ENCODE assay signal across 8 cellular contexts in genomic region chr11:75399344-75400109, GRCh38. TPM values are rescaled to one million over a fixed set of nuclear protein-coding genes. Genes with fewer than 3 reads are reported as not detected.
DNase-seq lines count a peak whose midpoint lies in the region; ATAC-seq and TF ChIP-seq lines count a peak whose summit lies in the region.

Gene RPS3, plus strand, starts transcription at chr11:75399518. Its CDS starts 30 bp downstream, at chr11:75399548.

- CTCF ChIA-PET in OCI-LY7 (lab: Charles Lee; ENCODE audit: unreplicated experiment) = interaction anchor here (0.6 kb wide), 1 partner anchor 77 kb away, joined by 3 read pairs; no protein-coding TSS in a partner anchor

- peak within 1 kb of the TSS; percentile 87 for H3K4me2 ChIP-seq in OCI-LY7 (ENCODE audit: low read length)

- no peaks in the 10 kb centered on the region for H3K9me2 ChIP-seq in OCI-LY7 (ENCODE audit: insufficient read depth, low read length)

- peak within 1 kb of the TSS; percentile 91 for H2AFZ ChIP-seq in OCI-LY7 (ENCODE audit: low read length)

- peaks cover 48% of the 10 kb centered on the region for H4K20me1 ChIP-seq in OCI-LY7 (ENCODE audit: insufficient read depth, low read length)

- WGBS in HUES64 = under 1% methylated on average over 53 of the region's 53 CpGs

- peak within 1 kb of the TSS; percentile 97 for H3K4me3 ChIP-seq in HUES64 (ENCODE audit: low read length)
- H3K4me3 ChIP-seq in OCI-LY7 (ENCODE audit: low read depth, low read length, poor library complexity, severe bottlenecking) = peak within 1 kb of the TSS; percentile 97

- intact Hi-C loops in OCI-LY7 (cut with micrococcal nuclease; ENCODE audit: unreplicated experiment) = no loop called here

- peaks cover 54% of the 10 kb centered on the region for H3K79me2 ChIP-seq in OCI-LY7 (ENCODE audit: insufficient read depth, low read depth, low read length)

- POLR2A ChIA-PET in OCI-LY7 (lab: Charles Lee) = interaction anchor here (0.9 to 1.4 kb wide), 3 partner anchors 108 to 835 kb away, joined by 3 to 4 read pairs (median 4); no protein-coding TSS in a partner anchor

- H3K27me3 ChIP-seq in HUES64 (ENCODE audit: insufficient read depth, low read length) = no peaks in the 10 kb centered on the region

- ATAC-seq in GM21423 (IDR thresholded peaks at IDR 0.05; ENCODE audit: unreplicated experiment) = peak; percentile 94

- TSS peak; percentile 65 for BruUV-seq in OCI-LY7 (replicated peaks; lab: Mats Ljungman, UMichigan)

- no peaks in the 10 kb centered on the region for H3K9me3 ChIP-seq in HUES64 (ENCODE audit: insufficient read depth, low read depth, low read length)
- H3K9me3 ChIP-seq in OCI-LY7 (ENCODE audit: low read length) = no peaks in the 10 kb centered on the region

- TF ChIP-seq CTCF in OCI-LY7 (conservative IDR thresholded peaks at IDR 0.05; ENCODE audit: low read length) = peak; percentile 57

- H3K27ac ChIP-seq in HUES64 (ENCODE audit: low read depth, low read length) (peak within 1 kb of the TSS; percentile 93), OCI-LY7 (ENCODE audit: low read depth, low read length, poor library complexity, severe bottlenecking) (peak within 1 kb of the TSS; percentile 75), epithelial cell of prostate (peak within 1 kb of the TSS; percentile 90)

- H3K4me1 ChIP-seq in HUES64 (ENCODE audit: insufficient read depth, low read length) = peaks cover 15% of the 10 kb centered on the region
- H3K4me1 ChIP-seq in OCI-LY7 (ENCODE audit: insufficient read depth, low read length, poor library complexity, severe bottlenecking) = peaks cover 25% of the 10 kb centered on the region

- peak; percentile 94 for DNase-seq in DMS 273 (lab: John Stamatoyannopoulos, UW; ENCODE audit: unreplicated experiment)
- peak; percentile 94 for DNase-seq in OCI-LY7 (ENCODE audit: low spot score)
- DNase-seq in activated T-cell treated with anti-CD3 and anti-CD28 coated beads for 1 hour (ENCODE audit: low read depth) = peak; percentile 81
- DNase-seq in epithelial cell of prostate (ENCODE audit: low read depth, low spot score) = peak; percentile 48
- peak; percentile 92 for DNase-seq in mucosa of gallbladder (ENCODE audit: low spot score)
- DNase-seq in stimulated activated CD8-positive, alpha-beta memory T cell treated with anti-CD3 and anti-CD28 coated beads, Interleukin-4, amount 100 ng/mL, for 4 hours (ENCODE audit: low read depth in 2 of 2, low spot score in 1 of 2) = peak; percentile 73 to 77

- H3K9ac ChIP-seq in HUES64 (ENCODE audit: low read depth, low read length) = peak within 1 kb of the TSS; percentile 100

- peaks cover 48% of the 10 kb centered on the region for H3K36me3 ChIP-seq in HUES64 (ENCODE audit: insufficient read depth, low read length)
- H3K36me3 ChIP-seq in OCI-LY7 (ENCODE audit: insufficient read depth, low read length) = peaks cover 51% of the 10 kb centered on the region

RNA-seq across cellular contexts. Expression of gene RPS3, which starts in this region (rescaled TPM):
- polyA plus RNA-seq in HUES64 (2013, experiment 1 of 2) = 2,933 TPM
- polyA plus RNA-seq in HUES64 (2013, experiment 2 of 2) = 3,389 TPM
- total RNA-seq in OCI-LY7 (2014; rRNA removed; shearing (Covaris generic)) = 3,268 and 3,417 TPM in 2 replicates
- 4,392 and 4,414 TPM in 2 replicates for total RNA-seq in OCI-LY7 (2022)
- total RNA-seq in mucosa of gallbladder = 1,626 TPM

Comparison
In these comparisons a context has a peak if more than half of its experiments do, and no peak if none do; other contexts are left out.
1. Peak in every context shown above with its lines: DNase-seq, ATAC-seq, H3K4me3 ChIP-seq and H3K27ac ChIP-seq.